12 cellular contexts compared by ENCODE assay signal in the genomic region with DNA sequence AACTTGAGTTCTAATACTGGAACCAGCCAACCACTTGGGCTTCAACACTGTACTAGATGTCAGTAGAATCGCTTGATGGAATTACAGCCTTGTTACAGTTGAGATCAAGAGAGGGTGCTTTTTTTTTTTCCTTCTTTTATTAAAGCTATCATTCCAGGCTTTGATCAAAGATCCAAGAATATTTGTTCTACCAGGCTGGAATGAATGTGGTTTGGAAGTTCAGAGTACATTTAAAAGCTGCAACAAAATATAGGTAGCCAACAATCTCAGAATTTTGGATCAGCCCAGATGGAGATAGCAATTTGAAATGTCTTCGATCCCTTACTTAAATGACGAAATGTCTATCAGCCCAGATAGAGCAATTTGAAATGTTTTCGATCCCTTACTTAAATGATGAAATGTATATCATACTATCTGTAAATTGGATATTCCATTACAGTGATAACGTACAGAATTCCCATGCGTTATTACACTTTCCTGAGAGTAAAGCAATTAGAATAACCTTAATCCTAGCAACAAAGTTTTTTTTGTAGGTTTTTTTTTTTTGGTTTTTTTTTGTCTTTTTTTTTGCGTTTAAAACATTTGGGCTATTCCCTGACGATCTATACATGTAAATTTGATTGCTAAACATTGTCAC. TPM values are rescaled to one million over a fixed set of nuclear protein-coding genes. Genes with fewer than 3 reads are reported as not detected.
A peak's percentile ranks its signal among the peaks of the same experiment; 100 is the strongest.
DNase-seq lines count a peak whose midpoint lies in the region; ATAC-seq, FAIRE-seq and TF ChIP-seq lines count a peak whose summit lies in the region.
"Had no signal": no experiment of that assay in that cellular context is flagged by ENCODE, and none has a peak within 500 bp of the region (broad histone marks: within the 10 kb centered on the region; RNA-seq: fewer than 3 reads in every experiment).

No MANE protein-coding gene starts in this region.

- H3K27me3 Mint-ChIP-seq in mesothelial cell of epicardium (ENCODE audit: low read depth) = no peaks in the 10 kb centered on the region

- H4K20me1 ChIP-seq in BLaER1 treated with 17β-estradiol and CSF1 and Interleukin-3, amounts not matched to agents 10 nM and 100 nM = peaks cover 2 to 78% (median 51%) of the 10 kb centered on the region in 11 experiments; a peak in 17 of 22 replicates
- no peaks in the 10 kb centered on the region for H4K20me1 ChIP-seq in GM12878 (ENCODE audit: control insufficient read depth, insufficient read depth)

- SMC1A ChIA-PET in GM12878 (lab: Charles Lee; ENCODE audit: uncharacterized antibody, unreplicated experiment) = interaction anchor here (0.7 to 1.3 kb wide), 3 partner anchors 64 to 253 kb away, joined by 3 to 4 read pairs (median 4); no protein-coding TSS in a partner anchor

- peaks cover 30 to 49% (median 43%) of the 10 kb centered on the region in 10 experiments for H3K4me1 ChIP-seq in BLaER1 treated with 17β-estradiol and CSF1 and Interleukin-3, amounts not matched to agents 10 nM and 100 nM
- H3K4me1 ChIP-seq in HUES48 (ENCODE audit: control insufficient read depth, insufficient read depth, low read length) (peaks cover 71% of the 10 kb centered on the region), GM12878 (ENCODE audit: control insufficient read depth, insufficient read depth, low read length) (peaks cover 17% of the 10 kb centered on the region), testis (peaks cover 5% of the 10 kb centered on the region)

- H3K36me3 Mint-ChIP-seq in mesothelial cell of epicardium = peaks cover 29% of the 10 kb centered on the region

- TF ChIP-seq CTCF in GM12878 (IDR thresholded peaks at IDR 0.05 in 2 of 3, conservative IDR thresholded peaks at IDR 0.05 in 1 of 3; ENCODE audit: control insufficient read depth in 2 of 3, extremely low read depth in 1 of 3, insufficient read depth in 1 of 3, low read depth in 3 of 3, low read length in 3 of 3) (no peak), mesothelial cell of epicardium (IDR thresholded peaks at IDR 0.05; ENCODE audit: unreplicated experiment) (no peak), testis (IDR thresholded peaks at IDR 0.05) (no peak)

- ATAC-seq in GM12878 = no peak

- no peak overlapping the region for H2AFZ ChIP-seq in GM12878 (ENCODE audit: control insufficient read depth, low read depth, low read length)

- FAIRE-seq in GM12878 (lab: Jason Lieb, UNC) = no peak

- intact Hi-C loops in GM12878 (cut with micrococcal nuclease; ENCODE audit: unreplicated experiment) (loop anchor here (5.0 kb wide), 1 partner anchor 81 kb away; no protein-coding TSS in a partner anchor), testis (cut with DNase I; ENCODE audit: low total_unique reads) (no loop called here)

- TF ChIP-seq POLR2A in GM12878 (IDR thresholded peaks at IDR 0.05; ENCODE audit: low read depth, low read length) (no peak), testis (IDR thresholded peaks at IDR 0.05) (no peak)

- in situ Hi-C loops in GM12878 (cut with MboI) = no loop called here

- peaks cover 44% of the 10 kb centered on the region for H3K79me2 ChIP-seq in GM12878 (ENCODE audit: control insufficient read depth, insufficient read depth, low read length)

- no peak overlapping the region for H3K27ac Mint-ChIP-seq in mesothelial cell of epicardium

- peaks cover 24 to 78% (median 62%) of the 10 kb centered on the region in 11 experiments; a peak in 21 of 22 replicates for H3K36me3 ChIP-seq in BLaER1 treated with 17β-estradiol and CSF1 and Interleukin-3, amounts not matched to agents 10 nM and 100 nM
- H3K36me3 ChIP-seq in HUES48 (ENCODE audit: control insufficient read depth, insufficient read depth, low read length) (peaks cover 77% of the 10 kb centered on the region), GM12878 (ENCODE audit: control insufficient read depth in 2 of 2, insufficient read depth in 2 of 2, low read length in 1 of 2) (peaks cover 0 to 12% of the 10 kb centered on the region in 2 experiments; a peak in 2 of 4 replicates), testis (ENCODE audit: low read depth, missing control alignments) (no peaks in the 10 kb centered on the region)

- no TSS peak for BruUV-seq in GM12878 (replicated peaks; lab: Mats Ljungman, UMichigan)

- no peaks in the 10 kb centered on the region for H3K9me3 Mint-ChIP-seq in mesothelial cell of epicardium

- TF ChIP-seq EP300 in GM12878 (IDR thresholded peaks at IDR 0.05; ENCODE audit: borderline replicate concordance in 1 of 2, control insufficient read depth in 1 of 2, low read depth in 2 of 2, low read length in 2 of 2) = no peak

- H3K4me2 ChIP-seq in BLaER1 treated with 17β-estradiol and CSF1 and Interleukin-3, amounts not matched to agents 10 nM and 100 nM = peak overlapping the region; percentile 1 to 98 (median 92); a peak in 18 of 22 replicates
- H3K4me2 ChIP-seq in GM12878 (ENCODE audit: control insufficient read depth, insufficient read depth) = peak overlapping the region; percentile 87

- H3K27me3 ChIP-seq in BLaER1 treated with 17β-estradiol and CSF1 and Interleukin-3, amounts not matched to agents 10 nM and 100 nM = no peaks in the 10 kb centered on the region
- H3K27me3 ChIP-seq in HUES48 (ENCODE audit: control insufficient read depth, insufficient read depth, low read length) = no peaks in the 10 kb centered on the region
- H3K27me3 ChIP-seq in GM12878 (replicated peaks in 1 of 2; ENCODE audit: control insufficient read depth in 2 of 2, insufficient read depth in 2 of 2, low read length in 1 of 2) = no peaks in the 10 kb centered on the region
- H3K27me3 ChIP-seq in testis = no peaks in the 10 kb centered on the region

- CTCF ChIA-PET in GM12878 (lab: Yijun Ruan, JAX) = interaction anchor here (1.0 to 1.2 kb wide), 3 partner anchors 9 to 64 kb away, joined by 3 to 4 read pairs (median 3); no protein-coding TSS in a partner anchor

- H3K4me3 Mint-ChIP-seq in mesothelial cell of epicardium = peak overlapping the region; percentile 25

- TF ChIP-seq RAD21 in GM12878 (IDR thresholded peaks at IDR 0.05; ENCODE audit: insufficient read depth, low read depth, low read length) = no peak

- 93% methylated on average over 8 of the region's 8 CpGs for whole genome bisulfite sequencing in GM12878 (ENCODE audit: insufficient coverage, insufficient replicate concordance, low lambda C conversion rate, missing lambda C conversion rate)
- WGBS in testis, 2 donors = 85 to 90% methylated on average over 8 of the region's 8 CpGs

- H3K9ac ChIP-seq in BLaER1 treated with 17β-estradiol and CSF1 and Interleukin-3, amounts not matched to agents 10 nM and 100 nM = no peak overlapping the region
- H3K9ac ChIP-seq in HUES48 (ENCODE audit: low read depth, low read length) (no peak overlapping the region), GM12878 (ENCODE audit: control insufficient read depth, insufficient read depth, low read length) (no peak overlapping the region)

- POLR2A ChIA-PET in GM12878 (lab: Charles Lee) = interaction anchor here (0.6 to 0.7 kb wide), 3 partner anchors 23 to 101 kb away, joined by 3 to 6 read pairs (median 3); no protein-coding TSS in a partner anchor

- RAD21 ChIA-PET in GM12878 (lab: Charles Lee; ENCODE audit: unreplicated experiment) = no interaction called here

- H3K27ac ChIP-seq in BLaER1 treated with 17β-estradiol and CSF1 and Interleukin-3, amounts not matched to agents 10 nM and 100 nM = no peak overlapping the region
- no peak overlapping the region for H3K27ac ChIP-seq in HUES48 (ENCODE audit: low read depth, low read length)
- H3K27ac ChIP-seq in GM12878 (ENCODE audit: control insufficient read depth, insufficient read depth) = no peak overlapping the region
- no peak overlapping the region for H3K27ac ChIP-seq in testis

- DNase-seq in GM12878 (ENCODE audit: low read depth, low spot score) (no peak), mesothelial cell of epicardium (ENCODE audit: low spot score in 2 of 2, unreplicated experiment in 2 of 2) (no peak), glomerular visceral epithelial cell (ENCODE audit: extremely low spot score) (no peak), GOT3 (lab: John Stamatoyannopoulos, UW) (no peak), testis (no peak), middle frontal gyrus (ENCODE audit: extremely low spot score, low spot score) (no peak)
- DNase-seq: activated effector memory CD4-positive, alpha-beta T cell treated with anti-CD3 and anti-CD28 coated beads, Interleukin-2, amount 50 U/mL, for 16 hours; Kasumi-1; NCI-H510A treated with DMSO at 0.1 percent for 48 hours; trophoblast cell had no signal

- peaks cover 0 to 30% (median 19%) of the 10 kb centered on the region in 11 experiments; a peak in 17 of 22 replicates for H3K9me3 ChIP-seq in BLaER1 treated with 17β-estradiol and CSF1 and Interleukin-3, amounts not matched to agents 10 nM and 100 nM (replicated peaks in 1 of 11)
- H3K9me3 ChIP-seq in HUES48 (ENCODE audit: control insufficient read depth, insufficient read depth, low read length) = no peaks in the 10 kb centered on the region
- H3K9me3 ChIP-seq in GM12878 (replicated peaks; ENCODE audit: control insufficient read depth, insufficient read depth, low read length) = no peaks in the 10 kb centered on the region; the same call in 2 of the 3 replicates
- no peaks in the 10 kb centered on the region for H3K9me3 ChIP-seq in testis

- H3K4me3 ChIP-seq in BLaER1 treated with 17β-estradiol and CSF1 and Interleukin-3, amounts not matched to agents 10 nM and 100 nM = peak overlapping the region in 3 of 10 experiments; percentile 4 to 10 (median 4); a peak in 2 of 20 replicates
- H3K4me3 ChIP-seq in HUES48 (ENCODE audit: low read depth, low read length) (peak overlapping the region; percentile 85), GM12878 (peak overlapping the region; percentile 12; the same call in 1 of the 2 replicates), testis (no peak overlapping the region)

- peaks cover 51% of the 10 kb centered on the region for H3K4me1 Mint-ChIP-seq in mesothelial cell of epicardium

RNA-seq across cellular contexts. Expression of a gene that starts 3.6 kb away (rescaled TPM):
- total RNA-seq in GM12878 (2013; cell fraction: nucleolus; rRNA removed) = 34.6 and 35.2 TPM in 2 replicates
- 16.0 and 16.1 TPM in 2 replicates for total RNA-seq in GM12878 (2014; rRNA removed)
- 15.2 and 15.9 TPM in 2 replicates for total RNA-seq in GM12878 (2014; rRNA removed; fragmentation: Illumina TruSeq; extraction: Trizol)
- total RNA-seq in GM12878 (2021) = 14.9 and 16.0 TPM in 2 replicates
- 5.9 TPM for polyA plus RNA-seq in GM12878 (2011; ENCODE audit: low read depth)
- 10.0 and 11.6 TPM in 2 replicates for polyA plus RNA-seq in GM12878 (2011; rRNA removed)
- 3.5 and 4.6 TPM in 2 replicates for polyA plus RNA-seq in GM12878 (2011; cell fraction: cytosol; rRNA removed)
- 7.7 and 8.7 TPM in 2 replicates for polyA plus RNA-seq in GM12878 (2011; cell fraction: nucleus; rRNA removed)
- 9.2 and 10.9 TPM in 2 replicates for polyA plus RNA-seq in GM12878 (2012)
- 14.9 and 17.7 TPM in 2 replicates for polyA plus RNA-seq in GM12878 (2014; fragmentation: Illumina TruSeq; extraction: Trizol)
- polyA plus RNA-seq in GM12878 (2014; fragmentation: Nextera tagmentation; extraction: Ambion mirVana) = 1 to 10 TPM; 8.3 to 9.4 TPM
- 8.2 and 9.7 TPM in 2 replicates for polyA plus RNA-seq in GM12878 (2014; rRNA removed)
- polyA plus RNA-seq in GM12878 (2016; fragmentation: Nextera tagmentation; extraction: Ambion mirVana) = 10 to 100 TPM; 21.4 to 21.8 TPM
- polyA minus RNA-seq in GM12878 (2011; rRNA and poly(A)+ RNA removed) = 12.0 and 16.1 TPM in 2 replicates
- 5.3 and 6.3 TPM in 2 replicates for polyA minus RNA-seq in GM12878 (2011; cell fraction: cytosol; rRNA and poly(A)+ RNA removed)
- polyA minus RNA-seq in GM12878 (2011; cell fraction: nucleus; rRNA and poly(A)+ RNA removed) = 9.1 and 11.5 TPM in 2 replicates
- 24.7 to 26.5 TPM (median 25.3 TPM) in 3 replicates for total RNA-seq in mesothelial cell of epicardium
- 10 to 100 TPM; 17.5 to 21.7 TPM for total RNA-seq in testis
- polyA plus RNA-seq in testis (ENCODE audit: insufficient read depth, low read depth, low replicate concordance) = 18.0 TPM

Comparison
In these comparisons a context has a peak if more than half of its experiments do, and no peak if none do; other contexts are left out.
1. H3K4me3 ChIP-seq: peak in HUES48 (single experiment) and GM12878 (single experiment); none in testis (0 of 2).